Comparison of ENCODE assay signal across 12 cellular contexts in the genomic region with DNA sequence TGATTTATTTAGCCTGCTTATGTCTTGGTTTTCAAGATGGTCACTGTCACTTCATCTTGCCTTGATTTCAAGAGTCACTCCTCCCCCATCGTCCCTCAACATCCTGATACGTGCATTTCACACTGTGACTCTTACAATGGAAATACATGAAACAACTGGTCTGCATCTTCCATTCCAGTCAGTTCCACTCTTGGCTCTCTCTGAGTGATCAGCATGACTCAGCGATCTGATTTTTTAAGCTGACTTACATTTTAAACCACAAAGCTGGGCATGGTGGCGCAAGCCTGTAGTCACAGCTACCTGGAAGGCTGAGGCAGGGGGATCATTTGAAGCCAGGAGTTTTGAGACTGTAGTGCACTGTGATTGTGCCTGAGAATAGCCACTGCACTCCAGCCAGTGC.
A peak's percentile ranks its signal among the peaks of the same experiment; 100 is the strongest.
DNase-seq lines count a peak whose midpoint lies in the region; ATAC-seq and TF ChIP-seq lines count a peak whose summit lies in the region.
"Had no signal": no experiment of that assay in that cellular context is flagged by ENCODE, and none has a peak within 500 bp of the region (broad histone marks: within the 10 kb centered on the region; RNA-seq: fewer than 3 reads in every experiment).

No MANE protein-coding gene starts in this region.

- H3K4me3 ChIP-seq in fibroblast of the aortic adventitia (ENCODE audit: low read depth, low read length) (no peak overlapping the region), thoracic aorta (no peak overlapping the region)
- H3K4me3 ChIP-seq: pancreas had no signal

- peaks cover 47 to 85% of the 10 kb centered on the region in 2 donors for H3K4me1 ChIP-seq in thoracic aorta (ENCODE audit: control insufficient read depth in 1 of 2, low read depth in 2 of 2)
- H3K4me1 ChIP-seq: pancreas had no signal

- in situ Hi-C loops in SK-MEL-5 (cut with HindIII; ENCODE audit: low pct_unique_long_range_greater_than_20kb, low sequenced_read_pairs) = no loop called here

- H3K27ac Mint-ChIP-seq in stimulated activated effector memory CD8-positive, alpha-beta T cell treated with anti-CD3 and anti-CD28 coated beads, Interleukin-12 subunit alpha, Interleukin-12 subunit beta, amount 100 ng/mL, for 72 hours = no peak overlapping the region
- H3K27ac Mint-ChIP-seq: activated naive CD4-positive, alpha-beta T cell treated with anti-CD3 and anti-CD28 coated beads, Interleukin-2, amount 10 ng/mL, durations not matched to agents 7 days and 5 days; CD4-positive, alpha-beta T cell had no signal

- peak overlapping the region; percentile 63 to 82 for H3K27ac ChIP-seq in thoracic aorta
- H3K27ac ChIP-seq: pancreas had no signal

- no peaks in the 10 kb centered on the region for H3K9me3 Mint-ChIP-seq in stimulated activated effector memory CD8-positive, alpha-beta T cell treated with anti-CD3 and anti-CD28 coated beads, Interleukin-12 subunit alpha, Interleukin-12 subunit beta, amount 100 ng/mL, for 72 hours
- H3K9me3 Mint-ChIP-seq: activated naive CD4-positive, alpha-beta T cell treated with anti-CD3 and anti-CD28 coated beads, Interleukin-2, amount 10 ng/mL, durations not matched to agents 7 days and 5 days; CD4-positive, alpha-beta T cell had no signal

- no peaks in the 10 kb centered on the region for H3K36me3 Mint-ChIP-seq in stimulated activated effector memory CD8-positive, alpha-beta T cell treated with anti-CD3 and anti-CD28 coated beads, Interleukin-12 subunit alpha, Interleukin-12 subunit beta, amount 100 ng/mL, for 72 hours
- H3K36me3 Mint-ChIP-seq: activated naive CD4-positive, alpha-beta T cell treated with anti-CD3 and anti-CD28 coated beads, Interleukin-2, amount 10 ng/mL, durations not matched to agents 7 days and 5 days had no signal

- H3K9me3 ChIP-seq in thoracic aorta = no peaks in the 10 kb centered on the region
- H3K9me3 ChIP-seq: pancreas had no signal

- H3K36me3 ChIP-seq in thoracic aorta = peaks cover 4% of the 10 kb centered on the region
- H3K36me3 ChIP-seq: pancreas had no signal

- no peaks in the 10 kb centered on the region for H3K4me1 Mint-ChIP-seq in stimulated activated effector memory CD8-positive, alpha-beta T cell treated with anti-CD3 and anti-CD28 coated beads, Interleukin-12 subunit alpha, Interleukin-12 subunit beta, amount 100 ng/mL, for 72 hours
- H3K4me1 Mint-ChIP-seq: activated naive CD4-positive, alpha-beta T cell treated with anti-CD3 and anti-CD28 coated beads, Interleukin-2, amount 10 ng/mL, durations not matched to agents 7 days and 5 days had no signal

- TF ChIP-seq CTCF in fibroblast of the aortic adventitia (IDR thresholded peaks at IDR 0.05; ENCODE audit: insufficient read depth, low read length) (no peak), thoracic aorta (IDR thresholded peaks at IDR 0.05) (no peak)

- ATAC-seq in thoracic aorta (ENCODE audit: insufficient number of reproducible peaks, low FRiP score, low read depth) (no peak), HG02798 (IDR thresholded peaks at IDR 0.05; ENCODE audit: poor library complexity, unreplicated experiment) (no peak)
- ATAC-seq in stimulated activated effector memory CD8-positive, alpha-beta T cell treated with anti-CD3 and anti-CD28 coated beads, Interleukin-12 subunit alpha, Interleukin-12 subunit beta, amount 100 ng/mL, for 72 hours = no peak

- DNase-seq in SIG-M5 treated with dmso at 0.1 percent for 504 hours (lab: John Stamatoyannopoulos, UW; ENCODE audit: unreplicated experiment) = peak; percentile 28
- DNase-seq in SIG-M5 (lab: John Stamatoyannopoulos, UW) = no peak
- peak; percentile 26 for DNase-seq in SK-MEL-5 (ENCODE audit: low read depth, low spot score)
- DNase-seq in fibroblast of the aortic adventitia (ENCODE audit: low read depth) = peak; percentile 94
- DNase-seq in thoracic aorta (ENCODE audit: low spot score) = no peak
- DNase-seq in stimulated activated effector memory CD8-positive, alpha-beta T cell treated with anti-CD3 and anti-CD28 coated beads, Interleukin-12 subunit alpha, Interleukin-12 subunit beta, amount 100 ng/mL, for 72 hours (ENCODE audit: low spot score in 2 of 2) = no peak
- no peak for DNase-seq in ureter (ENCODE audit: low spot score)
- DNase-seq: activated naive CD4-positive, alpha-beta T cell treated with anti-CD3 and anti-CD28 coated beads, Interleukin-2, amount 10 ng/mL, durations not matched to agents 7 days and 5 days; CD4-positive, alpha-beta T cell; hippocampal formation; pancreas had no signal

- H3K27me3 ChIP-seq in thoracic aorta (replicated peaks; ENCODE audit: insufficient read depth) = no peaks in the 10 kb centered on the region
- H3K27me3 ChIP-seq: pancreas had no signal

- H3K4me3 Mint-ChIP-seq in stimulated activated effector memory CD8-positive, alpha-beta T cell treated with anti-CD3 and anti-CD28 coated beads, Interleukin-12 subunit alpha, Interleukin-12 subunit beta, amount 100 ng/mL, for 72 hours = no peak overlapping the region
- H3K4me3 Mint-ChIP-seq: activated naive CD4-positive, alpha-beta T cell treated with anti-CD3 and anti-CD28 coated beads, Interleukin-2, amount 10 ng/mL, durations not matched to agents 7 days and 5 days; CD4-positive, alpha-beta T cell had no signal

Comparison
In these comparisons a context has a peak if more than half of its experiments do, and no peak if none do; other contexts are left out.
1. DNase-seq: peak in SIG-M5 treated with dmso at 0.1 percent for 504 hours (single experiment), SK-MEL-5 (single experiment) and fibroblast of the aortic adventitia (single experiment); none in SIG-M5 (single experiment), thoracic aorta (single experiment), stimulated activated effector memory CD8-positive, alpha-beta T cell treated with anti-CD3 and anti-CD28 coated beads, Interleukin-12 subunit alpha, Interleukin-12 subunit beta, amount 100 ng/mL, for 72 hours (0 of 2) and ureter (single experiment).